ENCODE assay signal across 9 cellular contexts in the genomic region with DNA sequence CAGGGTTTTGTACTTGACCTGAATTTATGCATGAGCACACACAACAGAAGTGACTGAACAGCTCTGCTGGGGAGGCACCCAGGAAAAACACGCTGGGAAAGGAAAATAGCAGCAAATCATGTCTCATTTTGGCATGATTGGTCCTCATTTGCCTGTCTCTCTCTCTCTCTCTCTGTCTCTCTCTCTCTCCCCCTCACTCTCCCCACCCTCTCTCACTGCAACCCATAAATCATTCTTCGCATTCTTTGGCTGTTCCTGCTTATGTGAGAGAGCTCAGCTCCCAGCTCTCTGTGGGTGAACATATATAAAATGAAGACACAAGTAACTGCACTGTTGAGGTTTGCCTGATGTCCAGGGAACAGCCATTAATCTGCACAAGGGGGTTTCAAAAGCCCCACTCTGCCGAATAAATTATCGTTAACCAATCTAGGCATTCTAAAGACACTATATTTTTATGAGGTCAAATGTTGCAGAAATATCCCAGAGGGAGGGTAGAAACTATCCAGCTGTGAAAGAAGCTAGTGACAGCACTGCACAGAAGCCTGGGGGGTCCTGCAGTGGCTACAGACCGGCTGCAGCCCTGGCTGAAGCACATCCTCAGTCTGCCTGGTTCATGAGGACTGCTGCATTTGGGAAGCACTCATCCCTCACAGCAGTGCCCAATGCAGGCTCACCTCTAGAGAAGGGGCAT.
DNase-seq lines count a peak whose midpoint lies in the region; ATAC-seq and TF ChIP-seq lines count a peak whose summit lies in the region.
"Had no signal": no experiment of that assay in that cellular context is flagged by ENCODE, and none has a peak within 500 bp of the region (broad histone marks: within the 10 kb centered on the region; RNA-seq: fewer than 3 reads in every experiment).

No MANE protein-coding gene starts in this region.

- no peak for TF ChIP-seq POLR2A in testis (IDR thresholded peaks at IDR 0.05)

- no peak overlapping the region for H3K4me3 Mint-ChIP-seq in natural killer cell

- 49 to 51% methylated on average over 5 of the region's 5 CpGs for WGBS in testis, 2 donors

- H3K27ac ChIP-seq in testis: no peak overlapping the region

- no peaks in the 10 kb centered on the region for H3K27me3 ChIP-seq in testis

- H3K36me3 ChIP-seq in testis (ENCODE audit: low read depth, missing control alignments): no peaks in the 10 kb centered on the region

- intact Hi-C loops in head of caudate nucleus (cut with DNase I): no loop called here
- intact Hi-C loops in testis (cut with DNase I; ENCODE audit: low total_unique reads): no loop called here
- intact Hi-C loops in natural killer cell (cut with micrococcal nuclease): no loop called here

- peaks cover 6% of the 10 kb centered on the region for H3K4me1 ChIP-seq in testis

- peak; percentile 23 for DNase-seq in DMS153 (lab: John Stamatoyannopoulos, UW)
- no peak for DNase-seq in DMS153 treated with DMSO at 0.1 percent for 48 hours (lab: John Stamatoyannopoulos, UW; ENCODE audit: unreplicated experiment)
- peak; percentile 90 for DNase-seq in RPMI7951 (ENCODE audit: low read depth)
- DNase-seq in head of caudate nucleus: peak in 29 of 42 donors; percentile 10 to 80 (median 39)
- peak; percentile 49 for DNase-seq in testis
- DNase-seq in natural killer cell: no peak
- DNase-seq in stimulated activated naive CD4-positive, alpha-beta T cell (lab: John Stamatoyannopoulos, UW): no peak
- DNase-seq: stimulated activated CD4-positive, alpha-beta T cell treated with anti-CD3 and anti-CD28 coated beads, Interleukin-2, amount 100 ng/mL, for 48 hours had no signal

- no peaks in the 10 kb centered on the region for H3K4me1 Mint-ChIP-seq in natural killer cell

- TF ChIP-seq CTCF in testis (IDR thresholded peaks at IDR 0.05) (no peak), natural killer cell (IDR thresholded peaks at IDR 0.05) (no peak)

- H3K27me3 Mint-ChIP-seq in natural killer cell (ENCODE audit: low read depth in 2 of 2): no peaks in the 10 kb centered on the region

- ATAC-seq in natural killer cell (no peak), HG03354 (IDR thresholded peaks at IDR 0.05; ENCODE audit: poor library complexity, severe bottlenecking, unreplicated experiment) (no peak)

- no peaks in the 10 kb centered on the region for H3K36me3 Mint-ChIP-seq in natural killer cell

- H3K4me3 ChIP-seq in testis: no peak overlapping the region

- no peak overlapping the region for H3K27ac Mint-ChIP-seq in natural killer cell

- H3K9me3 Mint-ChIP-seq in natural killer cell: no peaks in the 10 kb centered on the region

- no peaks in the 10 kb centered on the region for H3K9me3 ChIP-seq in testis

Comparison
In these comparisons a context has a peak if more than half of its experiments do, and no peak if none do; other contexts are left out.
1. DNase-seq: peak in DMS153 (single experiment), RPMI7951 (single experiment), head of caudate nucleus (29 of 42) and testis (single experiment); none in DMS153 treated with DMSO at 0.1 percent for 48 hours (single experiment), natural killer cell (single experiment) and stimulated activated naive CD4-positive, alpha-beta T cell (0 of 6).